Comparison of ENCODE assay signal across 6 cellular contexts in genomic region chr6:88839280-88839679, GRCh38.
"Had no signal": no experiment of that assay in that cellular context is flagged by ENCODE, and none has a peak within 500 bp of the region (broad histone marks: within the 10 kb centered on the region; RNA-seq: fewer than 3 reads in every experiment).

No MANE protein-coding gene starts in this region.

- H3K27ac Mint-ChIP-seq: IgD-negative memory B cell had no signal

- H3K4me3 Mint-ChIP-seq: IgD-negative memory B cell had no signal

- H3K4me3 ChIP-seq: K562 had no signal

- DNase-seq: IMR-90, KBM-7 had no signal

- FAIRE-seq: HTR-8/SVneo, K562 had no signal

- H3K27me3 Mint-ChIP-seq: IgD-negative memory B cell had no signal

- ATAC-seq: K562 had no signal

- H3K27ac ChIP-seq: HL-60 had no signal
